In genomic region chr2:121519732-121520640, GRCh38 we compare ENCODE assay signal across 12 cellular contexts. TPM values are rescaled to one million over a fixed set of nuclear protein-coding genes. Genes with fewer than 3 reads are reported as not detected.
A peak's percentile ranks its signal among the peaks of the same experiment; 100 is the strongest.
DNase-seq lines count a peak whose midpoint lies in the region; TF ChIP-seq lines count a peak whose summit lies in the region.
"Had no signal": no experiment of that assay in that cellular context is flagged by ENCODE, and none has a peak within 500 bp of the region (broad histone marks: within the 10 kb centered on the region; RNA-seq: fewer than 3 reads in every experiment).

No MANE protein-coding gene starts in this region.

- TF ChIP-seq CTCF in glutamatergic neuron (IDR thresholded peaks at IDR 0.05; ENCODE audit: partially characterized antibody, unreplicated experiment), result no peak

- in situ Hi-C loops in KBM-7 (cut with MboI; ENCODE audit: low pct_unique_long_range_greater_than_20kb, low sequenced_read_pairs), result no loop called here

- H3K36me3 Mint-ChIP-seq in glutamatergic neuron (ENCODE audit: unreplicated experiment), result peaks cover 4% of the 10 kb centered on the region

- H3K4me1 Mint-ChIP-seq in glutamatergic neuron (ENCODE audit: low read depth, unreplicated experiment), result peaks cover 15% of the 10 kb centered on the region

- H3K4me3 Mint-ChIP-seq in glutamatergic neuron (ENCODE audit: unreplicated experiment), result no peak overlapping the region
- H3K4me3 Mint-ChIP-seq: activated T-helper 17 cell treated with anti-CD3 and anti-CD28 coated beads, Interleukin-2, amount 50 U/mL, for 72 hours; naive B cell had no signal

- peak; percentile 94 for DNase-seq in Ammon's horn (ENCODE audit: low spot score)
- DNase-seq in amygdala (lab: John Stamatoyannopoulos, UW), result peak in 48 of 56 donors; percentile 10 to 88 (median 58)
- DNase-seq in glutamatergic neuron, result no peak
- peak; percentile 99 for DNase-seq in pons (ENCODE audit: low spot score)
- no peak for DNase-seq in NCI-H524 treated with DMSO at 0.1 percent for 48 hours (lab: John Stamatoyannopoulos, UW)
- no peak for DNase-seq in KBM-7
- DNase-seq in NCI-H82 (lab: John Stamatoyannopoulos, UW), result no peak
- no peak for DNase-seq in GM19240 (ENCODE audit: insufficient read length, low spot score)
- DNase-seq: body of pancreas, naive B cell, NCI-H2029 had no signal

- H3K9me3 Mint-ChIP-seq in glutamatergic neuron (ENCODE audit: unreplicated experiment), result peaks cover 12% of the 10 kb centered on the region
- H3K9me3 Mint-ChIP-seq: activated T-helper 17 cell treated with anti-CD3 and anti-CD28 coated beads, Interleukin-2, amount 50 U/mL, for 72 hours; naive B cell had no signal

- peaks cover 8% of the 10 kb centered on the region for H3K27me3 Mint-ChIP-seq in glutamatergic neuron (ENCODE audit: unreplicated experiment)
- H3K27me3 Mint-ChIP-seq: activated T-helper 17 cell treated with anti-CD3 and anti-CD28 coated beads, Interleukin-2, amount 50 U/mL, for 72 hours; naive B cell had no signal

- H3K27ac Mint-ChIP-seq in glutamatergic neuron (ENCODE audit: unreplicated experiment), result peak overlapping the region; percentile 81

RNA-seq across cellular contexts. Expression of gene RNU4ATAC, which starts 10.7 kb away (rescaled TPM):
- not detected for total RNA-seq in glutamatergic neuron (ENCODE audit: unreplicated experiment)
- total RNA-seq: activated T-helper 17 cell treated with anti-CD3 and anti-CD28 coated beads, Interleukin-2, amount 50 U/mL, for 72 hours; body of pancreas had no signal

Comparison
In these comparisons a context has a peak if more than half of its experiments do, and no peak if none do; other contexts are left out.
1. DNase-seq: peak in Ammon's horn (single experiment), amygdala (48 of 56) and pons (single experiment); none in glutamatergic neuron (single experiment), NCI-H524 treated with DMSO at 0.1 percent for 48 hours (single experiment), KBM-7 (single experiment), NCI-H82 (single experiment) and GM19240 (single experiment).